Comparison of ENCODE assay signal across 9 cellular contexts in the genomic region with DNA sequence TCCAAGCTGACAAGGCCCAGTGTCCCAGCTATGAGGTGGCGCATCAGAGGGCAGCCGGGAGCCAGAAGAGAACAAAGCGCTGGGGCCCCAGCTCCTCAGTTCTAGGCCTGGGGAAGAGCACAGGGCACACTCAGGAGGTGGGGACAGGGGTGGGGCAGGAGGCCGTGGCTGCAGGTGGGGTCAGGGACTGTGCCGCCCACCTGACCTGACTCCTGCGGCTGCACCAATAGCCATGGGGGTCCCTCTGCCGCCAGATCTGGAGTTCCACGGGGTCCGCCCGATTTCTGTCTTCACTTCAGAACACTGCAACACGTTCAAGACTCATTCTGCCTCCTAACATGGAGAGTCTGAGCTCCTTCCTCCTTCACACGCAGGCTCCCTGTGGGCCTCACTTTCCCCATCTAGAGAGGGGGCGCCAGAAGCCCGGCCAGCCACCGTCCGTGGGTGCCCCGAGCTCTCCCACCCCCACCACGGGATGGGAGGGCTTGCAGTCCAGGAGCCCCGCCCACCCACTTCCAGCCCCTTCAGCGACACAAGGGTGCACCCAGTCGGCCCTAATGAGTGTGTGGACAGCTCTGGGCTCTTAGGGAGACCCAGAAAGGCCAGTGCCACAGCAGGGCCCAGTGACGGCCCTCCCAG.
"Had no signal": no experiment of that assay in that cellular context is flagged by ENCODE, and none has a peak within 500 bp of the region (broad histone marks: within the 10 kb centered on the region; RNA-seq: fewer than 3 reads in every experiment).

No MANE protein-coding gene starts in this region.

- H3K27me3 Mint-ChIP-seq: memory B cell had no signal

- H3K4me3 Mint-ChIP-seq: activated CD8-positive, alpha-beta T cell treated with anti-CD3 and anti-CD28 coated beads, Interleukin-2, amount 10 ng/mL, durations not matched to agents 7 days and 5 days; activated naive CD4-positive, alpha-beta T cell treated with anti-CD3 and anti-CD28 coated beads for 36 hours; memory B cell; natural killer cell treated with Interleukin-12 subunit alpha and Interleukin-12 subunit beta and Interleukin-15 and Interleukin-18, amount 100 ng/mL, for 72 hours had no signal

- ATAC-seq: activated CD8-positive, alpha-beta T cell treated with anti-CD3 and anti-CD28 coated beads, Interleukin-2, amount 10 ng/mL, durations not matched to agents 7 days and 5 days; natural killer cell treated with Interleukin-12 subunit alpha and Interleukin-12 subunit beta and Interleukin-15 and Interleukin-18, amount 100 ng/mL, for 72 hours had no signal

- H3K36me3 ChIP-seq: cardiac muscle cell had no signal

- H3K9me3 Mint-ChIP-seq: natural killer cell treated with Interleukin-12 subunit alpha and Interleukin-12 subunit beta and Interleukin-15 and Interleukin-18, amount 100 ng/mL, for 72 hours had no signal

- DNase-seq: activated CD8-positive, alpha-beta memory T cell treated with anti-CD3 and anti-CD28 coated beads, Interleukin-2, amount 50 U/mL, for 48 hours; activated CD8-positive, alpha-beta T cell treated with anti-CD3 and anti-CD28 coated beads, Interleukin-2, amount 10 ng/mL, durations not matched to agents 7 days and 5 days; activated naive CD4-positive, alpha-beta T cell treated with anti-CD3 and anti-CD28 coated beads for 36 hours; effector CD4-positive, alpha-beta T cell; T-helper 9 cell had no signal

- H3K27ac ChIP-seq: cardiac muscle cell, coronary artery had no signal

- H3K27ac Mint-ChIP-seq: activated CD8-positive, alpha-beta T cell treated with anti-CD3 and anti-CD28 coated beads, Interleukin-2, amount 10 ng/mL, durations not matched to agents 7 days and 5 days; activated naive CD4-positive, alpha-beta T cell treated with anti-CD3 and anti-CD28 coated beads for 36 hours; memory B cell; natural killer cell treated with Interleukin-12 subunit alpha and Interleukin-12 subunit beta and Interleukin-15 and Interleukin-18, amount 100 ng/mL, for 72 hours had no signal

- H3K4me3 ChIP-seq: cardiac muscle cell, coronary artery had no signal

- H3K27me3 ChIP-seq: cardiac muscle cell had no signal
